ENCODE assay signal across 15 cellular contexts in the genomic region with DNA sequence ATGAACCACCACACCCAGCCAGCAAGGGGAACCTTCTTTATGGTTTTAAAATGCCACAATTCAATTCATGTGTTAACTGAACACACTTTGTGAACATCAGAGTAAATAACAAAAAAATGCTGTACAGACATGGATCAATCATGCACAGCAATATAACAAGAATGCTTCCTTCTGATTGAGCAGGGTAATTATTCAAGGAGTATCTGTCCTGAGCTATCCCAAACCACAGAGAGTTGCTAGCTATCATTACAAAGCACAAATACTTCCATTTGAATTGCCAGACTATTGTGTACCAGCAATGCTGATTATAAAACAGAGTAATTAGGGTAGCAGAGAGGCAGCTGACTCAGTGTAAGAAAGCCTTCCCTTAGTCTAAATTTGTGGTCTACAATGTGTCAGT. TPM values are rescaled to one million over a fixed set of nuclear protein-coding genes. Genes with fewer than 3 reads are reported as not detected.
"Had no signal": no experiment of that assay in that cellular context is flagged by ENCODE, and none has a peak within 500 bp of the region (broad histone marks: within the 10 kb centered on the region; RNA-seq: fewer than 3 reads in every experiment).

No MANE protein-coding gene starts in this region.

- H3K9me3 ChIP-seq: body of pancreas, neutrophil, suprapubic skin had no signal

- H3K27me3 ChIP-seq: body of pancreas, suprapubic skin had no signal

- ATAC-seq: naive thymus-derived CD8-positive, alpha-beta T cell; right cardiac atrium; stimulated activated naive CD8-positive, alpha-beta T cell treated with anti-CD3 and anti-CD28 coated beads, Interleukin-15, Interleukin-2, amounts not matched to agents 100 U/mL and 50 U/mL, for 24 hours; WTC11 had no signal

- H3K27ac ChIP-seq: neutrophil, suprapubic skin had no signal

- H3K4me3 ChIP-seq: body of pancreas, lung, suprapubic skin had no signal

- DNase-seq: activated CD4-positive, alpha-beta T cell treated with anti-CD3 and anti-CD28 coated beads, Interleukin-2, amount 10 ng/mL, durations not matched to agents 24 days and 14 days; activated CD8-positive, alpha-beta memory T cell treated with anti-CD3 and anti-CD28 coated beads for 24 hours; activated naive CD4-positive, alpha-beta T cell treated with anti-CD3 and anti-CD28 coated beads for 36 hours; body of pancreas; erythroblast; left colon; naive thymus-derived CD8-positive, alpha-beta T cell; posterior cingulate gyrus; right cardiac atrium; stimulated activated naive CD8-positive, alpha-beta T cell treated with anti-CD3 and anti-CD28 coated beads, Interleukin-15, Interleukin-2, amounts not matched to agents 100 U/mL and 50 U/mL, for 24 hours had no signal

- H3K4me1 ChIP-seq: suprapubic skin had no signal

- H3K36me3 ChIP-seq: neutrophil, suprapubic skin had no signal

RNA-seq across cellular contexts. Expression of a gene that starts 11.3 kb away (rescaled TPM):
- total RNA-seq: activated CD4-positive, alpha-beta T cell treated with anti-CD3 and anti-CD28 coated beads, Interleukin-2, amount 10 ng/mL, durations not matched to agents 24 days and 14 days; activated naive CD4-positive, alpha-beta T cell treated with anti-CD3 and anti-CD28 coated beads for 36 hours; T-helper 1 cell treated with Interleukin-12 subunit alpha and Interleukin-12 subunit beta and Interleukin-4 antibody, amounts not matched to agents 30 ng/mL and 1 ng/mL, for 36 hours had no signal
- polyA plus RNA-seq: naive thymus-derived CD8-positive, alpha-beta T cell had no signal
